In the genomic region with DNA sequence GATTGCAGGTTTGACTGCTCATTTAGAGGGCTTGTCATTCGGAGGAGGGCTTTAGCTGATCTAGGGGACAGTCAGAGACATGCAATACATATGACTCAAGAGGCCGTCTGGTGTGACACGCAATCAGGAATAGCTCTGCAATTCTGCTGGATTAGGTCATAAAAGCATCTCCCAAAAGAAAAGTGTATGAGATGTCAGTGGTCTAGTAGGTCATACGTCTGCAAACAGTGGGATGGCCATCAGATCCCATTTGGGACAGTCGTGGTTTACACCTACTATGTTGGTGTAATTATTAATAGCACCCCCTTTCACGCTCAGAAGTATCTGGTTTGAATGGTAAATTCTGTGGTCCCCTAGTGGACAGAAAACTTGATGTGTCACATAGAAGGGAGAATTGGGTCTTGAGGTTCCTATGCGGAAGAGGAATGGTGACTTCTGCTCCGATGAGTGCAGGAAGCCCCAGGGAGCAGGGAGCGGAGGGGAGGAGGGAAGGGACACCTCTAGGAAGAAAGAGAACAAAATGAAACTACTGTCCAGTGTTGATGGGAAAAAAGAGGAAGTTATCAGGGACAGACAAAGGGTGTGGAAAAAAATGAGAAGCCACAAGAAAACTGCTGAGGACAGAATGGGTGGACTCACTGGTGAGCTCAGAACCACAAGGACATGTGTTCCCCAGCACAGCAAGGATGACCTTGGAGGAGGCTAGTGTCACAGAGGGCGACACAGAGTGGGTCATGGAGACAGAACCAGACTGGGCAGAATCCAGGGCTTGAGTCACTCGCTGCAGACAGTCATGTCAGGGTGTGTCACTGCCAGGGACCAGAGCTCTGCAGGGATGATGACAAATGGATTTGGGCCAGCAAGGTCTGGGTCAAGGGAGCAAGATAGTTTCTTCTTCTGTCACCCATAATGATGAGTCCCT, we compare ENCODE assay signal across 8 cellular contexts. TPM values are rescaled to one million over a fixed set of nuclear protein-coding genes. Genes with fewer than 3 reads are reported as not detected.
DNase-seq lines count a peak whose midpoint lies in the region; ATAC-seq, FAIRE-seq and TF ChIP-seq lines count a peak whose summit lies in the region.

No MANE protein-coding gene starts in this region.

- peaks cover 29% of the 10 kb centered on the region for H3K4me1 ChIP-seq in ACC112 (ENCODE audit: control insufficient read depth, insufficient read depth, low read length, unreplicated experiment)
- H3K4me1 ChIP-seq in liver (ENCODE audit: control insufficient read depth in 4 of 4, insufficient read depth in 4 of 4, low read length in 3 of 4): no peaks in the 10 kb centered on the region

- H3K27ac Mint-ChIP-seq in activated B cell treated with CpG ODN at 0.5 μM for 24 hours: peak overlapping the region; percentile 84

- CTCF ChIA-PET in activated B cell treated with CpG ODN at 0.5 μM for 24 hours (lab: Charles Lee): interaction anchor here (0.9 to 1.3 kb wide), 6 partner anchors 11 to 81 kb away, joined by 3 to 5 read pairs (median 3); no protein-coding TSS in a partner anchor

- DNase-seq in GM18507 (ENCODE audit: extremely low spot score, insufficient read length, low read depth): no peak
- no peak for DNase-seq in activated B cell treated with CpG ODN at 0.5 μM for 24 hours
- no peak for DNase-seq in NCI-H446 treated with DMSO at 0.1 percent for 48 hours (lab: John Stamatoyannopoulos, UW)
- no peak for DNase-seq in COR-L47 (lab: John Stamatoyannopoulos, UW)
- no peak for DNase-seq in activated effector memory CD4-positive, alpha-beta T cell treated with anti-CD3 and anti-CD28 coated beads, Interleukin-2, amount 50 U/mL, for 16 hours

- peak; percentile 47 for ATAC-seq in HG03159 (IDR thresholded peaks at IDR 0.05; ENCODE audit: unreplicated experiment)
- peak; percentile 53 for ATAC-seq in activated B cell treated with CpG ODN at 0.5 μM for 24 hours (ENCODE audit: low read depth)

- H3K4me1 Mint-ChIP-seq in activated B cell treated with CpG ODN at 0.5 μM for 24 hours: peaks cover 98% of the 10 kb centered on the region

- no peaks in the 10 kb centered on the region for H3K79me2 ChIP-seq in ACC112 (ENCODE audit: control insufficient read depth, insufficient read depth, low read length, unreplicated experiment)

- no peaks in the 10 kb centered on the region for H3K27me3 ChIP-seq in ACC112 (ENCODE audit: insufficient read depth, low read length)
- H3K27me3 ChIP-seq in liver (ENCODE audit: control insufficient read depth in 4 of 4, insufficient read depth in 4 of 4, low read length in 3 of 4): peaks cover 0 to 3% (median 0%) of the 10 kb centered on the region in 4 donors

- TF ChIP-seq CTCF in activated B cell treated with CpG ODN at 0.5 μM for 24 hours (IDR thresholded peaks at IDR 0.05) (no peak), liver (IDR thresholded peaks at IDR 0.05; ENCODE audit: low read depth, low read length, missing input control) (no peak)

- H2AFZ ChIP-seq in ACC112 (ENCODE audit: low read length, unreplicated experiment): no peak overlapping the region

- peak; percentile 93 for FAIRE-seq in GM18507 (lab: Jason Lieb, UNC)

- 78% methylated on average over 11 of the region's 11 CpGs for WGBS in liver

- no peaks in the 10 kb centered on the region for H3K36me3 Mint-ChIP-seq in activated B cell treated with CpG ODN at 0.5 μM for 24 hours (ENCODE audit: low read depth)

- H3K4me3 ChIP-seq in ACC112 (ENCODE audit: low read depth, low read length) (no peak overlapping the region), liver (ENCODE audit: low read depth in 1 of 3, low read length in 3 of 3) (no peak overlapping the region)

- peak overlapping the region; percentile 23; the same call in 1 of the 2 replicates for H3K27ac ChIP-seq in ACC112 (ENCODE audit: low read depth, low read length)
- H3K27ac ChIP-seq in liver (ENCODE audit: low read depth in 1 of 2, low read length in 2 of 2): peak overlapping the region; percentile 6 to 33

- no peaks in the 10 kb centered on the region for H3K27me3 Mint-ChIP-seq in activated B cell treated with CpG ODN at 0.5 μM for 24 hours

- no peaks in the 10 kb centered on the region for H3K9me3 ChIP-seq in liver (ENCODE audit: control insufficient read depth in 4 of 4, low read length in 3 of 4)

- intact Hi-C loops in activated B cell treated with CpG ODN at 0.5 μM for 24 hours (cut with micrococcal nuclease): loop anchor here (1.0 to 5.0 kb wide), 5 partner anchors 8 to 60 kb away; a partner anchor contains a TSS

- POLR2A ChIA-PET in activated B cell treated with CpG ODN at 0.5 μM for 24 hours (lab: Charles Lee): interaction anchor here (0.8 to 3.4 kb wide), 8 partner anchors 8 to 94 kb away, joined by 3 to 23 read pairs (median 5); a partner anchor contains a TSS

- no peaks in the 10 kb centered on the region for H3K36me3 ChIP-seq in ACC112 (ENCODE audit: insufficient read depth, low read length)
- H3K36me3 ChIP-seq in liver (ENCODE audit: control insufficient read depth in 4 of 4, insufficient read depth in 3 of 4, low read depth in 1 of 4, low read length in 3 of 4): no peaks in the 10 kb centered on the region

- TF ChIP-seq RAD21 in liver (IDR thresholded peaks at IDR 0.05): no peak

- H3K9ac ChIP-seq in liver (ENCODE audit: low read depth in 1 of 2, low read length in 2 of 2): no peak overlapping the region

- H3K9me3 Mint-ChIP-seq in activated B cell treated with CpG ODN at 0.5 μM for 24 hours: no peaks in the 10 kb centered on the region

- H3K4me3 Mint-ChIP-seq in activated B cell treated with CpG ODN at 0.5 μM for 24 hours: peak overlapping the region; percentile 70

TF ChIP-seq in liver, 16 proteins besides CTCF, POLR2A, EP300 and RAD21:
- TF ChIP-seq, protein P1, sequence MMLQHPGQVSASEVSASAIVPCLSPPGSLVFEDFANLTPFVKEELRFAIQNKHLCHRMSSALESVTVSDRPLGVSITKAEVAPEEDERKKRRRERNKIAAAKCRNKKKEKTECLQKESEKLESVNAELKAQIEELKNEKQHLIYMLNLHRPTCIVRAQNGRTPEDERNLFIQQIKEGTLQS (IDR thresholded peaks at IDR 0.05): no peak
- no peak for TF ChIP-seq YY1 (IDR thresholded peaks at IDR 0.05)
- TF ChIP-seq HNF4A (conservative IDR thresholded peaks at IDR 0.05): no peak
- TF ChIP-seq GABPA (IDR thresholded peaks at IDR 0.05 in 1 of 2, conservative IDR thresholded peaks at IDR 0.05 in 1 of 2): no peak
- TF ChIP-seq, protein P2, sequence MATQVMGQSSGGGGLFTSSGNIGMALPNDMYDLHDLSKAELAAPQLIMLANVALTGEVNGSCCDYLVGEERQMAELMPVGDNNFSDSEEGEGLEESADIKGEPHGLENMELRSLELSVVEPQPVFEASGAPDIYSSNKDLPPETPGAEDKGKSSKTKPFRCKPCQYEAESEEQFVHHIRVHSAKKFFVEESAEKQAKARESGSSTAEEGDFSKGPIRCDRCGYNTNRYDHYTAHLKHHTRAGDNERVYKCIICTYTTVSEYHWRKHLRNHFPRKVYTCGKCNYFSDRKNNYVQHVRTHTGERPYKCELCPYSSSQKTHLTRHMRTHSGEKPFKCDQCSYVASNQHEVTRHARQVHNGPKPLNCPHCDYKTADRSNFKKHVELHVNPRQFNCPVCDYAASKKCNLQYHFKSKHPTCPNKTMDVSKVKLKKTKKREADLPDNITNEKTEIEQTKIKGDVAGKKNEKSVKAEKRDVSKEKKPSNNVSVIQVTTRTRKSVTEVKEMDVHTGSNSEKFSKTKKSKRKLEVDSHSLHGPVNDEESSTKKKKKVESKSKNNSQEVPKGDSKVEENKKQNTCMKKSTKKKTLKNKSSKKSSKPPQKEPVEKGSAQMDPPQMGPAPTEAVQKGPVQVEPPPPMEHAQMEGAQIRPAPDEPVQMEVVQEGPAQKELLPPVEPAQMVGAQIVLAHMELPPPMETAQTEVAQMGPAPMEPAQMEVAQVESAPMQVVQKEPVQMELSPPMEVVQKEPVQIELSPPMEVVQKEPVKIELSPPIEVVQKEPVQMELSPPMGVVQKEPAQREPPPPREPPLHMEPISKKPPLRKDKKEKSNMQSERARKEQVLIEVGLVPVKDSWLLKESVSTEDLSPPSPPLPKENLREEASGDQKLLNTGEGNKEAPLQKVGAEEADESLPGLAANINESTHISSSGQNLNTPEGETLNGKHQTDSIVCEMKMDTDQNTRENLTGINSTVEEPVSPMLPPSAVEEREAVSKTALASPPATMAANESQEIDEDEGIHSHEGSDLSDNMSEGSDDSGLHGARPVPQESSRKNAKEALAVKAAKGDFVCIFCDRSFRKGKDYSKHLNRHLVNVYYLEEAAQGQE (IDR thresholded peaks at IDR 0.05): no peak
- TF ChIP-seq JUND (IDR thresholded peaks at IDR 0.05): no peak
- TF ChIP-seq NR2F2 (IDR thresholded peaks at IDR 0.05): no peak
- TF ChIP-seq, protein P3, sequence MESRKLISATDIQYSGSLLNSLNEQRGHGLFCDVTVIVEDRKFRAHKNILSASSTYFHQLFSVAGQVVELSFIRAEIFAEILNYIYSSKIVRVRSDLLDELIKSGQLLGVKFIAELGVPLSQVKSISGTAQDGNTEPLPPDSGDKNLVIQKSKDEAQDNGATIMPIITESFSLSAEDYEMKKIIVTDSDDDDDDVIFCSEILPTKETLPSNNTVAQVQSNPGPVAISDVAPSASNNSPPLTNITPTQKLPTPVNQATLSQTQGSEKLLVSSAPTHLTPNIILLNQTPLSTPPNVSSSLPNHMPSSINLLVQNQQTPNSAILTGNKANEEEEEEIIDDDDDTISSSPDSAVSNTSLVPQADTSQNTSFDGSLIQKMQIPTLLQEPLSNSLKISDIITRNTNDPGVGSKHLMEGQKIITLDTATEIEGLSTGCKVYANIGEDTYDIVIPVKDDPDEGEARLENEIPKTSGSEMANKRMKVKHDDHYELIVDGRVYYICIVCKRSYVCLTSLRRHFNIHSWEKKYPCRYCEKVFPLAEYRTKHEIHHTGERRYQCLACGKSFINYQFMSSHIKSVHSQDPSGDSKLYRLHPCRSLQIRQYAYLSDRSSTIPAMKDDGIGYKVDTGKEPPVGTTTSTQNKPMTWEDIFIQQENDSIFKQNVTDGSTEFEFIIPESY (IDR thresholded peaks at IDR 0.05): no peak
- TF ChIP-seq EGR1 (IDR thresholded peaks at IDR 0.05; ENCODE audit: low read depth in 2 of 2): no peak
- TF ChIP-seq, protein P4, sequence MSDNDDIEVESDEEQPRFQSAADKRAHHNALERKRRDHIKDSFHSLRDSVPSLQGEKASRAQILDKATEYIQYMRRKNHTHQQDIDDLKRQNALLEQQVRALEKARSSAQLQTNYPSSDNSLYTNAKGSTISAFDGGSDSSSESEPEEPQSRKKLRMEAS (IDR thresholded peaks at IDR 0.05): no peak
- no peak for TF ChIP-seq SP1 (IDR thresholded peaks at IDR 0.05)
- no peak for TF ChIP-seq FOXA1 (IDR thresholded peaks at IDR 0.05)
- TF ChIP-seq FOXA2 (IDR thresholded peaks at IDR 0.05): no peak

RNA-seq across cellular contexts. Expression of a gene that starts 59.9 kb away (rescaled TPM):
- 141 and 160 TPM in 2 replicates for total RNA-seq in activated B cell treated with CpG ODN at 0.5 μM for 24 hours
- total RNA-seq in liver: 10 to 100 TPM in 1 of 2 donors, 1 to 10 TPM in 1; 7.3 to 11.4 TPM
- 1 to 10 TPM; 2.1 to 4.9 TPM for polyA plus RNA-seq in liver

Comparison
In these comparisons a context has a peak if more than half of its experiments do, and no peak if none do; other contexts are left out.
1. RNA of a gene that starts 59.9 kb away (total RNA-seq): 141 to 160 TPM in activated B cell treated with CpG ODN at 0.5 μM for 24 hours; 7.3 to 11.4 TPM in liver; every median in the first group is over 10 times any median in the second.